Comparison of ENCODE assay signal across 8 cellular contexts in genomic region chr6:32968093-32968769, GRCh38. TPM values are rescaled to one million over a fixed set of nuclear protein-coding genes. Genes with fewer than 3 reads are reported as not detected.
DNase-seq lines count a peak whose midpoint lies in the region; TF ChIP-seq lines count a peak whose summit lies in the region.

Gene BRD2, plus strand, starts transcription at chr6:32968594. Its CDS starts 4,305 bp downstream, at chr6:32972899.

- peaks cover 32% of the 10 kb centered on the region for H4K20me1 ChIP-seq in OCI-LY3 (ENCODE audit: insufficient read depth, low read length)

- H3K36me3 Mint-ChIP-seq in endothelial cell (ENCODE audit: low read depth, unreplicated experiment) = peaks cover 21% of the 10 kb centered on the region

- H3K4me3 ChIP-seq in HUES64 (ENCODE audit: low read length) (peak within 1 kb of the TSS; percentile 94), OCI-LY3 (ENCODE audit: low read length) (peak within 1 kb of the TSS; percentile 89)

- H3K9me3 Mint-ChIP-seq in endothelial cell (ENCODE audit: unreplicated experiment) = no peaks in the 10 kb centered on the region

- H3K4me1 ChIP-seq in HUES64 (ENCODE audit: insufficient read depth, low read length) (peaks cover 7% of the 10 kb centered on the region; the same call in 1 of the 2 replicates), OCI-LY3 (ENCODE audit: low read length) (peaks cover 27% of the 10 kb centered on the region)

- TF ChIP-seq CTCF in GM20000 (IDR thresholded peaks at IDR 0.05; ENCODE audit: extremely low read depth, missing control alignments) (no peak), OCI-LY3 (IDR thresholded peaks at IDR 0.05; ENCODE audit: low read depth, low read length) (no peak), endothelial cell (IDR thresholded peaks at IDR 0.05; ENCODE audit: unreplicated experiment) (no peak)

- no peak within 1 kb of the TSS for H2AFZ ChIP-seq in OCI-LY3 (ENCODE audit: low read depth, low read length)

- WGBS in HUES64 = under 1% methylated on average over 55 of the region's 55 CpGs

- H3K4me1 Mint-ChIP-seq in endothelial cell (ENCODE audit: unreplicated experiment) = peaks cover 49% of the 10 kb centered on the region

- H3K79me2 ChIP-seq in OCI-LY3 (ENCODE audit: low read length) = peaks cover 85% of the 10 kb centered on the region

- H3K27me3 ChIP-seq in HUES64 (ENCODE audit: insufficient read depth, low read length) (no peaks in the 10 kb centered on the region), OCI-LY3 (ENCODE audit: low read depth, low read length) (no peaks in the 10 kb centered on the region)

- H3K9me3 ChIP-seq in HUES64 (ENCODE audit: insufficient read depth, low read depth, low read length) = no peaks in the 10 kb centered on the region
- H3K9me3 ChIP-seq in OCI-LY3 (ENCODE audit: insufficient read depth, low read length) = no peaks in the 10 kb centered on the region; the same call in 1 of the 2 replicates

- peaks cover 11% of the 10 kb centered on the region for H3K27me3 Mint-ChIP-seq in endothelial cell (ENCODE audit: unreplicated experiment)

- peak within 1 kb of the TSS; percentile 97 for H3K4me3 Mint-ChIP-seq in endothelial cell (ENCODE audit: unreplicated experiment)

- DNase-seq in CD1c-positive myeloid dendritic cell (ENCODE audit: extremely low spot score) (peak; percentile 98), GM20000 (ENCODE audit: low spot score) (peak; percentile 90), endothelial cell (ENCODE audit: low spot score) (peak; percentile 95), midbrain (lab: John Stamatoyannopoulos, UW) (peak; percentile 97)
- DNase-seq in activated CD8-positive, alpha-beta memory T cell treated with anti-CD3 and anti-CD28 coated beads, Interleukin-2, amount 50 U/mL, for 48 hours = peak; percentile 96
- DNase-seq in stimulated activated CD8-positive, alpha-beta memory T cell treated with anti-CD3 and anti-CD28 coated beads, Interleukin-15, amount 100 ng/mL, for 48 hours (ENCODE audit: low read depth in 2 of 2) = peak; percentile 95

- H3K9ac ChIP-seq in HUES64 (ENCODE audit: low read depth, low read length) (peak within 1 kb of the TSS; percentile 100), OCI-LY3 (ENCODE audit: low read length) (peak within 1 kb of the TSS; percentile 100)

- peak within 1 kb of the TSS; percentile 100 for H3K27ac Mint-ChIP-seq in endothelial cell (ENCODE audit: unreplicated experiment)

- H3K36me3 ChIP-seq in HUES64 (ENCODE audit: insufficient read depth, low read length) (peaks cover 16% of the 10 kb centered on the region), OCI-LY3 (replicated peaks; ENCODE audit: low read depth, low read length) (peaks cover 28% of the 10 kb centered on the region)

- H3K4me2 ChIP-seq in OCI-LY3 (ENCODE audit: low read length) = peak within 1 kb of the TSS; percentile 94

- peak within 1 kb of the TSS; percentile 99 for H3K27ac ChIP-seq in HUES64 (ENCODE audit: low read depth, low read length)
- H3K27ac ChIP-seq in OCI-LY3 (ENCODE audit: low read length) = peak within 1 kb of the TSS; percentile 99

RNA-seq across cellular contexts. Expression of gene BRD2, which starts in this region (rescaled TPM):
- 111 TPM for polyA plus RNA-seq in HUES64 (2013, experiment 1 of 2)
- 112 TPM for polyA plus RNA-seq in HUES64 (2013, experiment 2 of 2)
- total RNA-seq in endothelial cell (ENCODE audit: unreplicated experiment) = 186 TPM

Comparison
In these comparisons a context has a peak if more than half of its experiments do, and no peak if none do; other contexts are left out.
1. Peak in every context shown above with its lines: DNase-seq, H3K4me3 ChIP-seq and H3K27ac ChIP-seq.